24 cellular contexts compared by ENCODE assay signal in the genomic region with DNA sequence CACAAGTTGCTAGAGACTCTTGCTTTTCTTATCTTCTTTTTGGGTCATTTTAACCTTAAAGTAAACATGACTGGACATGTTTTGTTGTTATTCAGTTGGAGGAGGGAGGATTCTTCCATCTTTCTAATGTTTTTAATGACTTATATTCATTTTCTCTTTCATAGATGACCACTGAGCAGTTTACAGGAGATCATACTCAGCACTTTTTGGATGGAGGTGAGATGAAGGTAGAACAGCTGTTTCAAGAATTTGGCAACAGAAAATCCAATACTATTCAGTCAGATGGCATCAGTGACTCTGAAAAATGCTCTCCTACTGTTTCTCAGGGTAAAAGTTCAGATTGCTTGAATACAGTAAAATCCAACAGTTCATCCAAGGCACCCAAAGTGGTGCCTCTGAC. TPM values are rescaled to one million over a fixed set of nuclear protein-coding genes. Genes with fewer than 3 reads are reported as not detected.
A peak's percentile ranks its signal among the peaks of the same experiment; 100 is the strongest.
DNase-seq lines count a peak whose midpoint lies in the region; ATAC-seq, FAIRE-seq and TF ChIP-seq lines count a peak whose summit lies in the region.
"Had no signal": no experiment of that assay in that cellular context is flagged by ENCODE, and none has a peak within 500 bp of the region (broad histone marks: within the 10 kb centered on the region; RNA-seq: fewer than 3 reads in every experiment).

No MANE protein-coding gene starts in this region.

- H3K14ac ChIP-seq in IMR-90 (replicated peaks; ENCODE audit: low read depth, low read length), result no peak overlapping the region

- H2BK20ac ChIP-seq in IMR-90 (ENCODE audit: low read depth, low read length), result no peak overlapping the region

- CTCF ChIA-PET in IMR-90 (lab: Yijun Ruan, JAX), result interaction anchor here (2.4 kb wide), 1 partner anchor 17 kb away, joined by 10 read pairs; no protein-coding TSS in a partner anchor
- CTCF ChIA-PET in K562 (lab: Yijun Ruan, JAX; ENCODE audit: low intra/inter-chr PET ratio), result interaction anchor here (1.1 kb wide), 1 partner anchor 16 kb away, joined by 4 read pairs; no protein-coding TSS in a partner anchor

- FAIRE-seq in K562 (lab: Jason Lieb, UNC), result no peak
- FAIRE-seq: A204.1, G401.6, GM12891 had no signal

- TF ChIP-seq POLR2A in IMR-90 (IDR thresholded peaks at IDR 0.05; ENCODE audit: low read depth, low read length), result no peak
- TF ChIP-seq POLR2A in K562 (conservative IDR thresholded peaks at IDR 0.05), result no peak

- no peak overlapping the region for H2BK120ac ChIP-seq in IMR-90 (ENCODE audit: low read depth, low read length)

- peaks cover 2% of the 10 kb centered on the region; the same call in 1 of the 2 replicates for H3K27me3 Mint-ChIP-seq in HFFc6 (ENCODE audit: insufficient read depth)
- peaks cover 3% of the 10 kb centered on the region for H3K27me3 Mint-ChIP-seq in nephron (ENCODE audit: low read depth)
- no peaks in the 10 kb centered on the region for H3K27me3 Mint-ChIP-seq in effector memory CD8-positive, alpha-beta T cell
- H3K27me3 Mint-ChIP-seq: CD4-positive, alpha-beta memory T cell; CD4-positive, CD25-positive, alpha-beta regulatory T cell had no signal

- H2AFZ ChIP-seq in IMR-90 (replicated peaks; ENCODE audit: low read length, poor library complexity) (no peak overlapping the region), K562 (ENCODE audit: low read depth, low read length) (no peak overlapping the region)

- H4K20me1 ChIP-seq in IMR-90 (ENCODE audit: insufficient read depth, low read length), result no peaks in the 10 kb centered on the region; the same call in 1 of the 2 replicates
- H4K20me1 ChIP-seq in K562 (replicated peaks; ENCODE audit: control insufficient read depth, insufficient read depth, low read length), result no peaks in the 10 kb centered on the region

- no peak for TF ChIP-seq CTCF in HFFc6 (IDR thresholded peaks at IDR 0.05)
- no peak for TF ChIP-seq CTCF in IMR-90 (conservative IDR thresholded peaks at IDR 0.05; ENCODE audit: low read depth, low read length)
- TF ChIP-seq CTCF in K562 (IDR thresholded peaks at IDR 0.05 in 2 of 3, conservative IDR thresholded peaks at IDR 0.05 in 1 of 3; ENCODE audit: insufficient read depth in 2 of 3, low read depth in 1 of 3, low read length in 3 of 3), result no peak
- TF ChIP-seq CTCF in nephron (IDR thresholded peaks at IDR 0.05; ENCODE audit: unreplicated experiment in 3 of 3), result no peak

- no peak overlapping the region for H2AK5ac ChIP-seq in IMR-90 (ENCODE audit: low read depth, low read length)

- H3K9me3 Mint-ChIP-seq in HFFc6 (no peaks in the 10 kb centered on the region), nephron (no peaks in the 10 kb centered on the region)
- H3K9me3 Mint-ChIP-seq in effector memory CD8-positive, alpha-beta T cell, result no peaks in the 10 kb centered on the region
- H3K9me3 Mint-ChIP-seq: CD14-positive monocyte; CD4-positive, alpha-beta memory T cell; CD4-positive, CD25-positive, alpha-beta regulatory T cell; CD8-positive, alpha-beta memory T cell had no signal

- ATAC-seq in IMR-90 (ENCODE audit: low read depth), result no peak
- ATAC-seq in K562, result no peak
- ATAC-seq in HG02642 (IDR thresholded peaks at IDR 0.05; ENCODE audit: poor library complexity, unreplicated experiment), result no peak
- no peak for ATAC-seq in effector memory CD8-positive, alpha-beta T cell (replicated peaks)

- TF ChIP-seq RAD21 in IMR-90 (IDR thresholded peaks at IDR 0.05; ENCODE audit: low read length) (no peak), K562 (CRISPR knock-in tag; conservative IDR thresholded peaks at IDR 0.05 in 1 of 2, IDR thresholded peaks at IDR 0.05 in 1 of 2) (no peak)

- no peak overlapping the region for H2BK5ac ChIP-seq in IMR-90 (ENCODE audit: low read depth, low read length, poor library complexity, severe bottlenecking)

- H3K4me1 ChIP-seq in IMR-90 (ENCODE audit: control insufficient read depth, insufficient read depth, low read length) (peaks cover 2% of the 10 kb centered on the region; the same call in 1 of the 2 replicates), K562 (replicated peaks in 1 of 2; ENCODE audit: control insufficient read depth in 2 of 2, insufficient read depth in 2 of 2, low read length in 2 of 2) (peaks cover 4 to 34% of the 10 kb centered on the region in 2 experiments)
- H3K4me1 ChIP-seq: BE2C had no signal

- H3K4me1 Mint-ChIP-seq in HFFc6 (ENCODE audit: low read depth), result peaks cover 15% of the 10 kb centered on the region
- peaks cover 5% of the 10 kb centered on the region for H3K4me1 Mint-ChIP-seq in nephron
- H3K4me1 Mint-ChIP-seq in effector memory CD8-positive, alpha-beta T cell (ENCODE audit: low read depth in 2 of 2), result no peaks in the 10 kb centered on the region
- H3K4me1 Mint-ChIP-seq: CD4-positive, alpha-beta memory T cell; CD4-positive, CD25-positive, alpha-beta regulatory T cell; CD8-positive, alpha-beta memory T cell had no signal

- peak overlapping the region; percentile 84; the same call in 1 of the 2 replicates for H4K5ac ChIP-seq in IMR-90 (ENCODE audit: low read depth, low read length)

- no peaks in the 10 kb centered on the region; the same call in 1 of the 2 replicates for H3K9me1 ChIP-seq in IMR-90 (ENCODE audit: insufficient read depth, low read length)
- no peaks in the 10 kb centered on the region for H3K9me1 ChIP-seq in K562 (ENCODE audit: control insufficient read depth, insufficient read depth, low read length)

- POLR2A ChIA-PET in IMR-90 (lab: Charles Lee; ENCODE audit: unreplicated experiment), result no interaction called here
- POLR2A ChIA-PET in K562 (lab: Yijun Ruan, JAX), result interaction anchor here (1.2 to 7.8 kb wide), 5 partner anchors 8 to 61 kb away, joined by 4 to 59 read pairs (median 14); a partner anchor contains a TSS

- in situ Hi-C loops in IMR-90 (cut with MboI; ENCODE audit: low sequenced_read_pairs) (no loop called here), K562 (cut with MboI) (no loop called here)

- intact Hi-C loops in IMR-90 (cut with micrococcal nuclease), result no loop called here
- intact Hi-C loops in K562 (cut with micrococcal nuclease), result no loop called here

- H2AK9ac ChIP-seq in IMR-90 (replicated peaks; ENCODE audit: low read depth, low read length, poor library complexity), result no peak overlapping the region

- H2BK15ac ChIP-seq in IMR-90 (ENCODE audit: low read depth, low read length), result no peak overlapping the region

- H4K91ac ChIP-seq in IMR-90 (ENCODE audit: insufficient read depth, low read depth, low read length), result no peak overlapping the region

- 0 out of 2 replicates have a peak overlapping the region, but pooled peaks have one; percentile 27 for H3K23ac ChIP-seq in IMR-90 (ENCODE audit: low read depth, low read length)

- H3K4me3 ChIP-seq in IMR-90 (ENCODE audit: insufficient read depth, low read depth, low read length) (no peak overlapping the region), K562 (no peak overlapping the region)
- H3K4me3 ChIP-seq: BLaER1 had no signal

- peak overlapping the region; percentile 81; the same call in 1 of the 2 replicates for H3K18ac ChIP-seq in IMR-90 (ENCODE audit: low read depth, low read length)

- H3K4me2 ChIP-seq in IMR-90 (ENCODE audit: low read depth, low read length), result no peak overlapping the region
- H3K4me2 ChIP-seq in K562 (ENCODE audit: insufficient read depth, low read length), result no peak overlapping the region
- H3K4me2 ChIP-seq: BLaER1 had no signal

- BruUV-seq in IMR-90 (replicated peaks; lab: Mats Ljungman, UMichigan) (no TSS peak), K562 (replicated peaks; lab: Mats Ljungman, UMichigan) (no TSS peak)

- H3K56ac ChIP-seq in IMR-90 (ENCODE audit: extremely low read depth, insufficient read depth, low read length), result no peak overlapping the region

- peaks cover 33% of the 10 kb centered on the region; the same call in 2 of the 3 replicates for H3K79me2 ChIP-seq in K562 (ENCODE audit: control insufficient read depth, insufficient read depth, low read length)

- peaks cover 15% of the 10 kb centered on the region for H3K36me3 ChIP-seq in IMR-90 (ENCODE audit: control insufficient read depth, insufficient read depth, low read length)
- H3K36me3 ChIP-seq in K562 (ENCODE audit: control insufficient read depth, insufficient read depth, low read length), result peaks cover 59% of the 10 kb centered on the region

- no peak overlapping the region for H3K4ac ChIP-seq in IMR-90 (ENCODE audit: low read depth, low read length)

- H4K8ac ChIP-seq in IMR-90 (ENCODE audit: low read depth in 2 of 2, low read length in 2 of 2), result no peak overlapping the region

- no peak overlapping the region for H3K4me3 Mint-ChIP-seq in HFFc6
- no peak overlapping the region for H3K4me3 Mint-ChIP-seq in nephron
- H3K4me3 Mint-ChIP-seq in effector memory CD8-positive, alpha-beta T cell, result no peak overlapping the region
- H3K4me3 Mint-ChIP-seq: CD14-positive monocyte; CD4-positive, alpha-beta memory T cell; CD4-positive, CD25-positive, alpha-beta regulatory T cell; CD8-positive, alpha-beta memory T cell had no signal

- H3K79me1 ChIP-seq in IMR-90 (ENCODE audit: low read depth in 1 of 2, low read length in 2 of 2), result peaks cover 10 to 28% of the 10 kb centered on the region in 2 experiments; a peak in 3 of 4 replicates

- H3K36me3 Mint-ChIP-seq in HFFc6 (ENCODE audit: low read depth) (peaks cover 54% of the 10 kb centered on the region), nephron (ENCODE audit: low read depth) (peaks cover 31% of the 10 kb centered on the region)
- H3K36me3 Mint-ChIP-seq in effector memory CD8-positive, alpha-beta T cell (ENCODE audit: insufficient read depth), result no peaks in the 10 kb centered on the region
- H3K36me3 Mint-ChIP-seq: CD14-positive monocyte; CD4-positive, CD25-positive, alpha-beta regulatory T cell had no signal

- H3K9ac ChIP-seq in IMR-90 (ENCODE audit: low read depth, low read length) (no peak overlapping the region), K562 (ENCODE audit: insufficient read depth in 1 of 2, low read depth in 2 of 2, low read length in 2 of 2) (no peak overlapping the region)
- H3K9ac ChIP-seq: BLaER1 had no signal

- DNase-seq in HFFc6 (no peak), IMR-90 (no peak), K562 (ENCODE audit: extremely low read depth in 1 of 4, low spot score in 3 of 4) (no peak), kidney tubule cell (ENCODE audit: low spot score) (no peak)
- DNase-seq in effector memory CD8-positive, alpha-beta T cell, result no peak
- DNase-seq: 8988T; ACHN; BE2C; C1 segment of cervical spinal cord; CD4-positive, alpha-beta memory T cell; CD4-positive, CD25-positive, alpha-beta regulatory T cell; CD8-positive, alpha-beta memory T cell; COR-L47; DMS 273 treated with DMSO at 0.1 percent for 48 hours; DMS153; DMS53; GF-D8 had no signal

- H3K27me3 ChIP-seq in IMR-90 (ENCODE audit: control insufficient read depth, insufficient read depth, low read length), result no peaks in the 10 kb centered on the region
- H3K27me3 ChIP-seq in K562 (ENCODE audit: control insufficient read depth in 2 of 2, insufficient read depth in 2 of 2, low read length in 2 of 2), result no peaks in the 10 kb centered on the region
- H3K27me3 ChIP-seq: BE2C, BLaER1 had no signal

- dilution Hi-C loops in IMR-90 (cut with HindIII; ENCODE audit: low sequenced_read_pairs, unreplicated experiment), result no loop called here

- TF ChIP-seq EP300 in K562 (IDR thresholded peaks at IDR 0.05; ENCODE audit: low read length), result no peak

- H3K27ac Mint-ChIP-seq in HFFc6 (peak overlapping the region; percentile 1), nephron (peak overlapping the region in 2 of 3 experiments; percentile 5 to 11)
- no peak overlapping the region for H3K27ac Mint-ChIP-seq in effector memory CD8-positive, alpha-beta T cell
- H3K27ac Mint-ChIP-seq: CD14-positive monocyte; CD4-positive, alpha-beta memory T cell; CD4-positive, CD25-positive, alpha-beta regulatory T cell; CD8-positive, alpha-beta memory T cell had no signal

- H3K9me3 ChIP-seq in IMR-90 (ENCODE audit: control insufficient read depth, insufficient read depth, low read length), result no peaks in the 10 kb centered on the region
- H3K9me3 ChIP-seq in K562 (replicated peaks; ENCODE audit: control insufficient read depth, insufficient read depth, low read depth, low read length), result no peaks in the 10 kb centered on the region
- H3K9me3 ChIP-seq: BE2C, BLaER1 had no signal

- H3K27ac ChIP-seq in IMR-90 (ENCODE audit: insufficient read depth, low read length) (no peak overlapping the region), K562 (ENCODE audit: extremely low read depth, low read depth, low read length) (no peak overlapping the region)
- H3K27ac ChIP-seq: BLaER1 had no signal

RNA-seq across cellular contexts. Expression of a gene that starts 11.9 kb away (rescaled TPM):
- 10 to 100 TPM; 24.2 to 27.4 (median 26.9) TPM for total RNA-seq in HFFc6 (2021; fragmentation: NEBNext Ultra II Directional; extraction: Animal tissue kit (Norgen Biotek cat#: 25700))
- total RNA-seq in IMR-90 (2012; rRNA removed) (21.1 and 22.0 TPM in 2 replicates), K562 (2014; rRNA removed) (22.5 and 33.6 TPM in 2 replicates), K562 (2014; rRNA removed; fragmentation: Illumina TruSeq; extraction: Trizol) (29.6 and 31.0 TPM in 2 replicates), K562 (2015; rRNA removed; fragmentation: Illumina TruSeq; extraction: Trizol) (23.3 and 25.7 TPM in 2 replicates), K562 (2021) (30.2 and 31.6 TPM in 2 replicates)
- polyA plus RNA-seq in IMR-90 (2012; rRNA removed) (4.6 and 5.5 TPM in 2 replicates), K562 (2011; rRNA removed) (30.8 and 33.7 TPM in 2 replicates), K562 (2014; fragmentation: Illumina TruSeq; extraction: Trizol) (24.8 and 30.2 TPM in 2 replicates), K562 (2014; fragmentation: Nextera tagmentation; extraction: Ambion mirVana) (1 to 10 TPM; 4.5 to 5.2 TPM), K562 (2014; rRNA removed) (16.3 and 20.2 TPM in 2 replicates)
- 2.2 and 3.2 TPM in 2 replicates for polyA plus RNA-seq in IMR-90 (2012; cell fraction: cytosol; rRNA removed)
- polyA plus RNA-seq in IMR-90 (2012; cell fraction: nucleus; rRNA removed; ENCODE audit: low replicate concordance), result 2.4 and 9.7 TPM in 2 replicates
- 39.6 and 56.6 TPM in 2 replicates for total RNA-seq in K562 (2011; cell fraction: chromatin; rRNA removed; ENCODE audit: low replicate concordance)
- 27.2 and 29.9 TPM in 2 replicates for total RNA-seq in K562 (2011; cell fraction: nucleolus; rRNA removed)
- total RNA-seq in K562 (2011; cell fraction: nucleoplasm; rRNA removed), result 31.7 and 33.1 TPM in 2 replicates
- polyA plus RNA-seq in K562 (2011; cell fraction: cytosol; rRNA removed), result 14.5 and 17.4 TPM in 2 replicates
- polyA plus RNA-seq in K562 (2011; cell fraction: nucleus; rRNA removed), result 20.4 and 23.2 TPM in 2 replicates
- polyA plus RNA-seq in K562 (2012), result 17.0 and 17.6 TPM in 2 replicates
- 52.0 and 59.7 TPM in 2 replicates for polyA minus RNA-seq in K562 (2011; rRNA and poly(A)+ RNA removed)
- 21.9 and 25.0 TPM in 2 replicates for polyA minus RNA-seq in K562 (2011; cell fraction: cytosol; rRNA and poly(A)+ RNA removed)
- 13.9 and 20.9 TPM in 2 replicates for polyA minus RNA-seq in K562 (2011; cell fraction: nucleus; rRNA and poly(A)+ RNA removed)
- polyA plus RNA-seq: CD14-positive monocyte; CD8-positive, alpha-beta memory T cell had no signal

RNA-seq across cellular contexts. Expression of a gene that starts 35.0 kb away (rescaled TPM):
- 10 to 100 TPM; 38.9 to 48.3 (median 43.2) TPM for total RNA-seq in HFFc6 (2021; fragmentation: NEBNext Ultra II Directional; extraction: Animal tissue kit (Norgen Biotek cat#: 25700))
- 51.7 and 69.4 TPM in 2 replicates for total RNA-seq in IMR-90 (2012; rRNA removed)
- polyA plus RNA-seq in IMR-90 (2012; rRNA removed), result 58.7 and 64.3 TPM in 2 replicates
- 39.4 and 47.6 TPM in 2 replicates for polyA plus RNA-seq in IMR-90 (2012; cell fraction: cytosol; rRNA removed)
- polyA plus RNA-seq in IMR-90 (2012; cell fraction: nucleus; rRNA removed; ENCODE audit: low replicate concordance), result 35.3 and 72.9 TPM in 2 replicates
- total RNA-seq in K562 (2011; cell fraction: chromatin; rRNA removed; ENCODE audit: low replicate concordance), result 150 and 157 TPM in 2 replicates
- total RNA-seq in K562 (2011; cell fraction: nucleolus; rRNA removed), result 80.9 and 87.9 TPM in 2 replicates
- total RNA-seq in K562 (2011; cell fraction: nucleoplasm; rRNA removed), result 121 and 150 TPM in 2 replicates
- 85.9 and 106 TPM in 2 replicates for total RNA-seq in K562 (2014; rRNA removed)
- 92.7 and 93.9 TPM in 2 replicates for total RNA-seq in K562 (2014; rRNA removed; fragmentation: Illumina TruSeq; extraction: Trizol)
- total RNA-seq in K562 (2015; rRNA removed; fragmentation: Illumina TruSeq; extraction: Trizol), result 85.1 and 86.5 TPM in 2 replicates
- total RNA-seq in K562 (2021), result 81.1 and 82.1 TPM in 2 replicates
- polyA plus RNA-seq in K562 (2011; rRNA removed), result 138 and 152 TPM in 2 replicates
- 91.2 and 121 TPM in 2 replicates for polyA plus RNA-seq in K562 (2011; cell fraction: cytosol; rRNA removed)
- polyA plus RNA-seq in K562 (2011; cell fraction: nucleus; rRNA removed), result 209 and 264 TPM in 2 replicates
- 76.3 and 124 TPM in 2 replicates for polyA plus RNA-seq in K562 (2012)
- polyA plus RNA-seq in K562 (2014; fragmentation: Illumina TruSeq; extraction: Trizol), result 111 and 128 TPM in 2 replicates
- polyA plus RNA-seq in K562 (2014; fragmentation: Nextera tagmentation; extraction: Ambion mirVana), result 100 to 1,000 TPM in 1 of 2 experiments, 10 to 100 TPM in 1; 86.9 to 130 TPM
- 113 and 131 TPM in 2 replicates for polyA plus RNA-seq in K562 (2014; rRNA removed)
- polyA minus RNA-seq in K562 (2011; rRNA and poly(A)+ RNA removed), result 109 and 116 TPM in 2 replicates
- polyA minus RNA-seq in K562 (2011; cell fraction: cytosol; rRNA and poly(A)+ RNA removed), result 50.0 and 50.6 TPM in 2 replicates
- 51.2 and 78.6 TPM in 2 replicates for polyA minus RNA-seq in K562 (2011; cell fraction: nucleus; rRNA and poly(A)+ RNA removed)

RNA-seq across cellular contexts. Expression of a gene that starts 37.5 kb away (rescaled TPM):
- 10 to 100 TPM; 80.0 to 89.1 (median 86.0) TPM for total RNA-seq in HFFc6 (2021; fragmentation: NEBNext Ultra II Directional; extraction: Animal tissue kit (Norgen Biotek cat#: 25700))
- total RNA-seq in IMR-90 (2012; rRNA removed), result 50.8 and 56.5 TPM in 2 replicates
- polyA plus RNA-seq in IMR-90 (2012; rRNA removed), result 60.7 and 66.4 TPM in 2 replicates
- 42.3 and 56.1 TPM in 2 replicates for polyA plus RNA-seq in IMR-90 (2012; cell fraction: cytosol; rRNA removed)
- polyA plus RNA-seq in IMR-90 (2012; cell fraction: nucleus; rRNA removed; ENCODE audit: low replicate concordance), result 86.1 and 91.5 TPM in 2 replicates
- total RNA-seq in K562 (2011; cell fraction: chromatin; rRNA removed; ENCODE audit: low replicate concordance), result 70.6 and 157 TPM in 2 replicates
- total RNA-seq in K562 (2011; cell fraction: nucleolus; rRNA removed), result 89.5 and 98.9 TPM in 2 replicates
- total RNA-seq in K562 (2011; cell fraction: nucleoplasm; rRNA removed), result 74.0 and 80.4 TPM in 2 replicates
- total RNA-seq in K562 (2014; rRNA removed), result 52.1 and 57.2 TPM in 2 replicates
- 36.1 and 36.6 TPM in 2 replicates for total RNA-seq in K562 (2014; rRNA removed; fragmentation: Illumina TruSeq; extraction: Trizol)
- total RNA-seq in K562 (2015; rRNA removed; fragmentation: Illumina TruSeq; extraction: Trizol), result 33.3 and 35.6 TPM in 2 replicates
- 81.3 and 94.2 TPM in 2 replicates for total RNA-seq in K562 (2021)
- 66.5 and 72.1 TPM in 2 replicates for polyA plus RNA-seq in K562 (2011; rRNA removed)
- 68.3 and 74.8 TPM in 2 replicates for polyA plus RNA-seq in K562 (2011; cell fraction: cytosol; rRNA removed)
- polyA plus RNA-seq in K562 (2011; cell fraction: nucleus; rRNA removed), result 140 and 167 TPM in 2 replicates
- 53.3 and 64.1 TPM in 2 replicates for polyA plus RNA-seq in K562 (2012)
- polyA plus RNA-seq in K562 (2014; fragmentation: Illumina TruSeq; extraction: Trizol), result 73.6 and 78.3 TPM in 2 replicates
- 1 to 10 TPM in 1 of 2 experiments, under 1 TPM in 1; 0.63 to 1.3 TPM for polyA plus RNA-seq in K562 (2014; fragmentation: Nextera tagmentation; extraction: Ambion mirVana)
- 53.4 and 57.2 TPM in 2 replicates for polyA plus RNA-seq in K562 (2014; rRNA removed)
- 48.3 and 60.9 TPM in 2 replicates for polyA minus RNA-seq in K562 (2011; rRNA and poly(A)+ RNA removed)
- polyA minus RNA-seq in K562 (2011; cell fraction: cytosol; rRNA and poly(A)+ RNA removed), result 37.6 and 41.0 TPM in 2 replicates
- 30.2 and 35.1 TPM in 2 replicates for polyA minus RNA-seq in K562 (2011; cell fraction: nucleus; rRNA and poly(A)+ RNA removed)

Comparison
In these comparisons a context has a peak if more than half of its experiments do, and no peak if none do; other contexts are left out.
1. H3K27ac Mint-ChIP-seq: peak in HFFc6 (single experiment) and nephron (2 of 3); none in effector memory CD8-positive, alpha-beta T cell (0 of 2).